Comparison of ENCODE assay signal across 8 cellular contexts in the genomic region with DNA sequence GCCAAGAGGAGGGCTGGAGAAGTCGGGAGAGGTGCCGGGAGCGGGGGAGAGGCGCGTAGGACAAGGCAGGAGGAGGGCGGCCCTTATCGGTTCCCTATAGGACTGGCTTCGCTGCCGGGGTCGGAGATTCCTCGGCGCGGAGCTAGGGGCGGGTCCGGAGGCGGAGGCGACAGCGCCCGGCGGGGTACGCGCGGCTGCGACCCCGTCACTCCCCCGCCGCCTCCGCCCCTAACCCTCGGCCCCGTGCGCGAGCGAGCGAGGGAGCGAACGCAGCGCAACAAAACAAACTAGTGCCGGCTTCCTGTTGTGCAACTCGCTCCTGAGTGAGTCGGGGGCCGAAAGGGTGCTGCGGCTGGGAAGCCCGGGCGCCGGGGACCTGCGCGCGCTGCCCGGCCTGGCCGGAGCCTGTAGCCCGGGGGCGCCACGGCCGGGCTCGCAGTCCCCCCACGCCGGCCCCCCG. TPM values are rescaled to one million over a fixed set of nuclear protein-coding genes. Genes with fewer than 3 reads are reported as not detected.
A peak's percentile ranks its signal among the peaks of the same experiment; 100 is the strongest.
DNase-seq lines count a peak whose midpoint lies in the region; ATAC-seq and TF ChIP-seq lines count a peak whose summit lies in the region.

No MANE protein-coding gene starts in this region.

- H3K36me3 ChIP-seq in neuron (ENCODE audit: insufficient read depth, low read length) (no peaks in the 10 kb centered on the region), uterus (no peaks in the 10 kb centered on the region)

- peaks cover 2% of the 10 kb centered on the region for H3K36me3 Mint-ChIP-seq in activated naive CD4-positive, alpha-beta T cell treated with anti-CD3 and anti-CD28 coated beads, Interleukin-2, amount 50 U/mL, for 24 hours

- no peaks in the 10 kb centered on the region for H3K9me3 Mint-ChIP-seq in activated naive CD4-positive, alpha-beta T cell treated with anti-CD3 and anti-CD28 coated beads, Interleukin-2, amount 50 U/mL, for 24 hours

- peak overlapping the region; percentile 93 to 95 for H3K27ac ChIP-seq in uterus

- peak overlapping the region; percentile 99 for H2AFZ ChIP-seq in neuron (ENCODE audit: low read depth, low read length)

- DNase-seq in SHP77 (lab: John Stamatoyannopoulos, UW) (peak; percentile 32 to 48), SHP77 treated with DMSO at 0.1 percent for 48 hours (lab: John Stamatoyannopoulos, UW) (no peak), OCI-M1 (lab: John Stamatoyannopoulos, UW) (peak; percentile 97), germinal center (ENCODE audit: low spot score) (peak; percentile 33), uterus (peak; percentile 73 to 76)

- H3K27me3 Mint-ChIP-seq in activated naive CD4-positive, alpha-beta T cell treated with anti-CD3 and anti-CD28 coated beads, Interleukin-2, amount 50 U/mL, for 24 hours = peaks cover 7% of the 10 kb centered on the region

- peaks cover 25% of the 10 kb centered on the region for H3K4me1 ChIP-seq in neuron (ENCODE audit: insufficient read depth, low read length)
- no peaks in the 10 kb centered on the region for H3K4me1 ChIP-seq in uterus

- peak overlapping the region; percentile 98 for H3K27ac Mint-ChIP-seq in activated naive CD4-positive, alpha-beta T cell treated with anti-CD3 and anti-CD28 coated beads, Interleukin-2, amount 50 U/mL, for 24 hours

- intact Hi-C loops in uterus (cut with DNase I; ENCODE audit: low total_unique reads) = no loop called here

- peak overlapping the region; percentile 97 for H3K4me3 Mint-ChIP-seq in activated naive CD4-positive, alpha-beta T cell treated with anti-CD3 and anti-CD28 coated beads, Interleukin-2, amount 50 U/mL, for 24 hours

- H3K4me1 Mint-ChIP-seq in activated naive CD4-positive, alpha-beta T cell treated with anti-CD3 and anti-CD28 coated beads, Interleukin-2, amount 50 U/mL, for 24 hours = peaks cover 55% of the 10 kb centered on the region

- no peak for TF ChIP-seq CTCF in uterus (IDR thresholded peaks at IDR 0.05)

- no peaks in the 10 kb centered on the region for H3K9me3 ChIP-seq in neuron (ENCODE audit: low read length)
- no peaks in the 10 kb centered on the region for H3K9me3 ChIP-seq in uterus

- H3K4me3 ChIP-seq in neuron (ENCODE audit: low read length) (peak overlapping the region; percentile 92), uterus (peak overlapping the region; percentile 57 to 78)

- peak; percentile 26 for ATAC-seq in HG02973 (IDR thresholded peaks at IDR 0.05; ENCODE audit: unreplicated experiment)

- peak in 1 of 2 donors; percentile 63 for TF ChIP-seq POLR2A in uterus (IDR thresholded peaks at IDR 0.05)

- H3K27me3 ChIP-seq in neuron (ENCODE audit: insufficient read depth, low read length) (no peaks in the 10 kb centered on the region), uterus (no peaks in the 10 kb centered on the region)

RNA-seq across cellular contexts. Expression of gene GLIS3, which starts 2.0 kb away (rescaled TPM):
- total RNA-seq in uterus = 10 to 100 TPM; 16.4 to 52.6 (median 41.1) TPM
